33 cellular contexts compared by ENCODE assay signal in the genomic region with DNA sequence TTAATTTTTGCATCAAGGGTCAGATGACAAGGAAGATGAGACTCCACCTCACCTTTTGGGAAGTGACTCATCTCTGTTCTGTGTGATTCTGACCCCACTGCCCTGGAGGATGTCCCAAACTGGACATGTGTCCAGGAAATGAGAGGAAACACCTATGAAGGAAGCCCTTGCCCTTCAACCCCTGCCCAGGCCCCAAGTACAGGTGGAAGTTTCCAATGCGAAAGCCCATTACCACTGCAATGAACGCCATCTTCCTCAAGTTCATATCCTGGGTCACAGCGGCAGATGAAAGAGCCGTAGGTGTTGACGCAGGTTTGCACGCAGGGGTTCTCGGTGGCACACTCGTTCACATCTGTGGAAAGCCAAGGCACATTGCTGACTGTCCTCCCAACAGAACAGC.
"Had no signal": no experiment of that assay in that cellular context is flagged by ENCODE, and none has a peak within 500 bp of the region (broad histone marks: within the 10 kb centered on the region; RNA-seq: fewer than 3 reads in every experiment).

No MANE protein-coding gene starts in this region.

- H3K9me3 Mint-ChIP-seq: activated CD4-positive, alpha-beta memory T cell treated with anti-CD3 and anti-CD28 coated beads for 36 hours; activated CD4-positive, alpha-beta T cell treated with anti-CD3 and anti-CD28 coated beads, Interleukin-2, amount 10 ng/mL, durations not matched to agents 24 days and 14 days; activated naive CD4-positive, alpha-beta T cell treated with anti-CD3 and anti-CD28 coated beads for 36 hours; activated naive CD4-positive, alpha-beta T cell treated with anti-CD3 and anti-CD28 coated beads, Interleukin-2, amount 50 U/mL, for 24 hours; activated naive CD8-positive, alpha-beta T cell treated with anti-CD3 and anti-CD28 coated beads for 36 hours; activated naive CD8-positive, alpha-beta T cell treated with anti-CD3 and anti-CD28 coated beads, Interleukin-2, amount 50 U/mL, for 24 hours; activated T-helper 1 cell treated with anti-CD3 and anti-CD28 coated beads, Interleukin-12 subunit alpha, Interleukin-12 subunit beta, Interleukin-2, Interleukin-4 antibody, amounts not matched to agents 30 ng/mL and 10 ng/mL and 1 ng/mL, durations not matched to agents 14 hours and 24 hours and 36 hours; activated T-helper 2 cell treated with anti-CD3 and anti-CD28 coated beads, Interferon-gamma antibody, Interleukin-2, Interleukin-4, amounts not matched to agents 10 μg/mL and 5 μg/mL and 100 μg/mL, durations not matched to agents 14 hours and 24 hours and 36 hours; effector memory CD8-positive, alpha-beta T cell had no signal

- H3K36me3 ChIP-seq: adrenal gland, brain microvascular endothelial cell, gastrocnemius medialis had no signal

- H3K27me3 Mint-ChIP-seq: activated CD4-positive, alpha-beta memory T cell treated with anti-CD3 and anti-CD28 coated beads for 36 hours; activated CD4-positive, alpha-beta T cell treated with anti-CD3 and anti-CD28 coated beads for 36 hours; activated CD4-positive, alpha-beta T cell treated with anti-CD3 and anti-CD28 coated beads, Interleukin-2, amount 10 ng/mL, durations not matched to agents 24 days and 14 days; activated CD8-positive, alpha-beta memory T cell treated with anti-CD3 and anti-CD28 coated beads, Interleukin-2, amount 10 ng/mL, durations not matched to agents 7 days and 5 days; activated naive CD4-positive, alpha-beta T cell treated with anti-CD3 and anti-CD28 coated beads, Interleukin-2, amount 50 U/mL, for 24 hours; activated naive CD8-positive, alpha-beta T cell treated with anti-CD3 and anti-CD28 coated beads for 36 hours; activated naive CD8-positive, alpha-beta T cell treated with anti-CD3 and anti-CD28 coated beads, Interleukin-2, amount 50 U/mL, for 24 hours; effector memory CD8-positive, alpha-beta T cell had no signal

- H3K27ac ChIP-seq: brain microvascular endothelial cell, esophagus muscularis mucosa, foreskin keratinocyte, gastrocnemius medialis had no signal

- H3K27ac Mint-ChIP-seq: activated CD4-positive, alpha-beta memory T cell treated with anti-CD3 and anti-CD28 coated beads for 36 hours; activated CD4-positive, alpha-beta T cell treated with anti-CD3 and anti-CD28 coated beads for 36 hours; activated CD4-positive, alpha-beta T cell treated with anti-CD3 and anti-CD28 coated beads, Interleukin-2, amount 10 ng/mL, durations not matched to agents 24 days and 14 days; activated CD8-positive, alpha-beta memory T cell treated with anti-CD3 and anti-CD28 coated beads, Interleukin-2, amount 10 ng/mL, durations not matched to agents 7 days and 5 days; activated CD8-positive, alpha-beta T cell treated with anti-CD3 and anti-CD28 coated beads, Interleukin-2, amount 10 ng/mL, durations not matched to agents 7 days and 5 days; activated naive CD4-positive, alpha-beta T cell treated with anti-CD3 and anti-CD28 coated beads for 36 hours; activated naive CD4-positive, alpha-beta T cell treated with anti-CD3 and anti-CD28 coated beads, Interleukin-2, amount 50 U/mL, for 24 hours; activated naive CD8-positive, alpha-beta T cell treated with anti-CD3 and anti-CD28 coated beads for 36 hours; activated naive CD8-positive, alpha-beta T cell treated with anti-CD3 and anti-CD28 coated beads, Interleukin-2, amount 50 U/mL, for 24 hours; activated T-helper 1 cell treated with anti-CD3 and anti-CD28 coated beads, Interleukin-12 subunit alpha, Interleukin-12 subunit beta, Interleukin-2, Interleukin-4 antibody, amounts not matched to agents 30 ng/mL and 10 ng/mL and 1 ng/mL, durations not matched to agents 14 hours and 24 hours and 36 hours; activated T-helper 2 cell treated with anti-CD3 and anti-CD28 coated beads, Interferon-gamma antibody, Interleukin-2, Interleukin-4, amounts not matched to agents 10 μg/mL and 5 μg/mL and 100 μg/mL, durations not matched to agents 14 hours and 24 hours and 36 hours; effector memory CD8-positive, alpha-beta T cell had no signal

- DNase-seq: activated CD4-positive, alpha-beta memory T cell treated with anti-CD3 and anti-CD28 coated beads for 36 hours; activated CD4-positive, alpha-beta T cell treated with anti-CD3 and anti-CD28 coated beads for 36 hours; activated CD4-positive, alpha-beta T cell treated with anti-CD3 and anti-CD28 coated beads, Interleukin-2, amount 10 ng/mL, durations not matched to agents 24 days and 14 days; activated CD4-positive, CD25-positive, alpha-beta regulatory T cell; activated CD4-positive, CD25-positive, alpha-beta regulatory T cell treated with anti-CD3 and anti-CD28 coated beads, Interleukin-2, amount 50 U/mL, for 72 hours; activated CD8-positive, alpha-beta memory T cell treated with anti-CD3 and anti-CD28 coated beads, Interleukin-2, amount 10 ng/mL, durations not matched to agents 7 days and 5 days; activated CD8-positive, alpha-beta memory T cell treated with anti-CD3 and anti-CD28 coated beads, Interleukin-2, amount 50 U/mL, for 4 hours; activated CD8-positive, alpha-beta T cell treated with anti-CD3 and anti-CD28 coated beads, Interleukin-2, amount 10 ng/mL, durations not matched to agents 7 days and 5 days; activated effector memory CD4-positive, alpha-beta T cell treated with anti-CD3 and anti-CD28 coated beads, Interleukin-2, amount 50 U/mL, for 16 hours; activated naive CD4-positive, alpha-beta T cell treated with anti-CD3 and anti-CD28 coated beads for 36 hours; activated naive CD8-positive, alpha-beta T cell treated with anti-CD3 and anti-CD28 coated beads for 36 hours; activated naive CD8-positive, alpha-beta T cell treated with anti-CD3 and anti-CD28 coated beads, Interleukin-2, amount 50 U/mL, for 24 hours; activated T-cell treated with anti-CD3 and anti-CD28 coated beads, Interleukin-2, amount 50 U/mL, for 1 hour; activated T-cell treated with anti-CD3 and anti-CD28 coated beads, Interleukin-2, amount 50 U/mL, for 48 hours; adrenal gland; amygdala; brain microvascular endothelial cell; caudate nucleus; cortex of kidney; dermis blood vessel endothelial cell; effector CD4-positive, alpha-beta T cell; effector memory CD8-positive, alpha-beta T cell; erythroblast; foreskin keratinocyte; gastrocnemius medialis; glutamatergic neuron; T-helper 2 cell had no signal

- H3K4me3 Mint-ChIP-seq: activated CD4-positive, alpha-beta memory T cell treated with anti-CD3 and anti-CD28 coated beads for 36 hours; activated CD4-positive, alpha-beta T cell treated with anti-CD3 and anti-CD28 coated beads for 36 hours; activated CD4-positive, alpha-beta T cell treated with anti-CD3 and anti-CD28 coated beads, Interleukin-2, amount 10 ng/mL, durations not matched to agents 24 days and 14 days; activated CD8-positive, alpha-beta memory T cell treated with anti-CD3 and anti-CD28 coated beads, Interleukin-2, amount 10 ng/mL, durations not matched to agents 7 days and 5 days; activated CD8-positive, alpha-beta T cell treated with anti-CD3 and anti-CD28 coated beads, Interleukin-2, amount 10 ng/mL, durations not matched to agents 7 days and 5 days; activated naive CD4-positive, alpha-beta T cell treated with anti-CD3 and anti-CD28 coated beads for 36 hours; activated naive CD4-positive, alpha-beta T cell treated with anti-CD3 and anti-CD28 coated beads, Interleukin-2, amount 50 U/mL, for 24 hours; activated naive CD8-positive, alpha-beta T cell treated with anti-CD3 and anti-CD28 coated beads for 36 hours; activated naive CD8-positive, alpha-beta T cell treated with anti-CD3 and anti-CD28 coated beads, Interleukin-2, amount 50 U/mL, for 24 hours; activated T-helper 1 cell treated with anti-CD3 and anti-CD28 coated beads, Interleukin-12 subunit alpha, Interleukin-12 subunit beta, Interleukin-2, Interleukin-4 antibody, amounts not matched to agents 30 ng/mL and 10 ng/mL and 1 ng/mL, durations not matched to agents 14 hours and 24 hours and 36 hours; effector memory CD8-positive, alpha-beta T cell had no signal

- H3K27me3 ChIP-seq: adrenal gland, brain microvascular endothelial cell, esophagus muscularis mucosa, foreskin keratinocyte had no signal

- H3K4me3 ChIP-seq: adrenal gland, esophagus muscularis mucosa, gastrocnemius medialis had no signal

- H3K4me1 ChIP-seq: foreskin keratinocyte had no signal

- FAIRE-seq: astrocyte, colon had no signal

- ATAC-seq: activated CD4-positive, alpha-beta T cell treated with anti-CD3 and anti-CD28 coated beads for 36 hours; activated CD8-positive, alpha-beta memory T cell treated with anti-CD3 and anti-CD28 coated beads, Interleukin-2, amount 10 ng/mL, durations not matched to agents 7 days and 5 days; activated CD8-positive, alpha-beta T cell treated with anti-CD3 and anti-CD28 coated beads, Interleukin-2, amount 10 ng/mL, durations not matched to agents 7 days and 5 days; activated naive CD8-positive, alpha-beta T cell treated with anti-CD3 and anti-CD28 coated beads, Interleukin-2, amount 50 U/mL, for 24 hours; effector memory CD8-positive, alpha-beta T cell; foreskin keratinocyte; gastrocnemius medialis had no signal

- H3K36me3 Mint-ChIP-seq: activated CD4-positive, alpha-beta memory T cell treated with anti-CD3 and anti-CD28 coated beads for 36 hours; activated CD8-positive, alpha-beta memory T cell treated with anti-CD3 and anti-CD28 coated beads, Interleukin-2, amount 10 ng/mL, durations not matched to agents 7 days and 5 days; activated naive CD4-positive, alpha-beta T cell treated with anti-CD3 and anti-CD28 coated beads, Interleukin-2, amount 50 U/mL, for 24 hours; activated naive CD8-positive, alpha-beta T cell treated with anti-CD3 and anti-CD28 coated beads for 36 hours had no signal

- H3K9me3 ChIP-seq: adrenal gland, esophagus muscularis mucosa, gastrocnemius medialis had no signal
